31 cellular contexts compared by ENCODE assay signal in the genomic region with DNA sequence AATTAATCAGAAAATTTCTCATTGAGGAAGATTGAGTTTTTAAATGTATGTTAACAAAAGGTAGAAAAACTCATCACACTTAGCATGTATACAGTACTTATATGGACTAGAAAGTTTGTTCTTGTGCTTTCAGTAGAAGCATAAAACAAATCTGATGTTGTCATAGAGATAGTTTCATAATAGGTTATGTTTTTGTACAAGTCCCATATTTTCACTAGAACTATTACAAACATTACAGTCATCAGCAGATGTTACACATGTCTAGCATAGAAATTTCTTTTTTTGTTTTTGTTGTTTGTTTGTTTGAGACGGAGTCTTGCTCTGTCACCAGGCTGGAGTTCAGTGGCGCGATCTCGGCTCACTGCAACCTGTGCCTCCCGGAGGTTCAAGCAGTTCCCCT.
"Had no signal": no experiment of that assay in that cellular context is flagged by ENCODE, and none has a peak within 500 bp of the region (broad histone marks: within the 10 kb centered on the region; RNA-seq: fewer than 3 reads in every experiment).

No MANE protein-coding gene starts in this region.

- H3K4me3 ChIP-seq: SK-N-MC had no signal

- H3K4me1 Mint-ChIP-seq: activated CD4-positive, alpha-beta memory T cell treated with anti-CD3 and anti-CD28 coated beads, Interleukin-2, amount 10 ng/mL, durations not matched to agents 7 days and 5 days had no signal

- H3K27me3 Mint-ChIP-seq: activated CD4-positive, alpha-beta memory T cell treated with anti-CD3 and anti-CD28 coated beads, Interleukin-2, amount 10 ng/mL, durations not matched to agents 7 days and 5 days; activated naive CD8-positive, alpha-beta T cell; activated T-helper 17 cell treated with anti-CD3 and anti-CD28 coated beads, Interleukin-2, amount 50 U/mL, for 72 hours; T-cell had no signal

- H3K27ac ChIP-seq: SK-N-MC, VCaP had no signal

- H3K27ac Mint-ChIP-seq: activated CD4-positive, alpha-beta memory T cell treated with anti-CD3 and anti-CD28 coated beads, Interleukin-2, amount 10 ng/mL, durations not matched to agents 7 days and 5 days; activated naive CD4-positive, alpha-beta T cell treated with anti-CD3 and anti-CD28 coated beads for 36 hours; activated naive CD8-positive, alpha-beta T cell; activated T-helper 17 cell treated with anti-CD3 and anti-CD28 coated beads, Interleukin-2, amount 50 U/mL, for 72 hours; T-cell had no signal

- FAIRE-seq: TTC549 had no signal

- ATAC-seq: activated T-helper 17 cell treated with anti-CD3 and anti-CD28 coated beads, Interleukin-2, amount 50 U/mL, for 72 hours; Panc1; Right ventricle myocardium inferior; T-cell had no signal

- DNase-seq: activated CD4-positive, alpha-beta memory T cell treated with anti-CD3 and anti-CD28 coated beads, Interleukin-2, amount 10 ng/mL, durations not matched to agents 7 days and 5 days; activated CD4-positive, alpha-beta T cell treated with anti-CD3 and anti-CD28 coated beads, Interleukin-2, amount 50 U/mL, for 1 hour; activated CD4-positive, CD25-positive, alpha-beta regulatory T cell; activated gamma-delta T cell; activated naive CD4-positive, alpha-beta T cell treated with anti-CD3 and anti-CD28 coated beads for 36 hours; activated T-cell treated with anti-CD3 and anti-CD28 coated beads for 4 hours; activated T-cell treated with anti-CD3 and anti-CD28 coated beads, Interleukin-2, amount 50 U/mL, for 48 hours; anterior cingulate cortex; caudate nucleus; MM.1S; NCI-H1048; NCI-H1417; NCI-H1694; NCI-H2029 treated with DMSO at 0.1 percent for 48 hours; NCI-H345; NCI-H510A; NCI-H526 treated with DMSO at 0.1 percent for 48 hours; NCI-H82; NK-92 treated with Interleukin-12 subunit alpha and Interleukin-12 subunit beta, amount 100 ng/mL, for 24 hours; OCI-M1; RPMI8226; T-cell; T-helper 2 cell; T1000 had no signal

- H3K9me3 Mint-ChIP-seq: activated CD4-positive, alpha-beta memory T cell treated with anti-CD3 and anti-CD28 coated beads, Interleukin-2, amount 10 ng/mL, durations not matched to agents 7 days and 5 days; activated T-helper 17 cell treated with anti-CD3 and anti-CD28 coated beads, Interleukin-2, amount 50 U/mL, for 72 hours; T-cell had no signal

- H3K4me3 Mint-ChIP-seq: activated CD4-positive, alpha-beta memory T cell treated with anti-CD3 and anti-CD28 coated beads, Interleukin-2, amount 10 ng/mL, durations not matched to agents 7 days and 5 days; activated naive CD4-positive, alpha-beta T cell treated with anti-CD3 and anti-CD28 coated beads for 36 hours; activated naive CD8-positive, alpha-beta T cell; activated T-helper 17 cell treated with anti-CD3 and anti-CD28 coated beads, Interleukin-2, amount 50 U/mL, for 72 hours; T-cell had no signal
